In genomic region chr15:82970078-82970686, GRCh38 we compare ENCODE assay signal across 25 cellular contexts.
"Had no signal": no experiment of that assay in that cellular context is flagged by ENCODE, and none has a peak within 500 bp of the region (broad histone marks: within the 10 kb centered on the region; RNA-seq: fewer than 3 reads in every experiment).

No MANE protein-coding gene starts in this region.

- H3K36me3 ChIP-seq: ascending aorta, gastroesophageal sphincter, prostate gland, right atrium auricular region, suprapubic skin, tibial nerve had no signal

- H3K4me1 ChIP-seq: ascending aorta, gastroesophageal sphincter, prostate gland, suprapubic skin, tibial nerve had no signal

- H3K9me3 ChIP-seq: ascending aorta, gastroesophageal sphincter, prostate gland, right atrium auricular region, suprapubic skin, tibial nerve had no signal

- H3K27ac Mint-ChIP-seq: activated CD8-positive, alpha-beta T cell treated with anti-CD3 and anti-CD28 coated beads, Interleukin-2, amount 10 ng/mL, durations not matched to agents 7 days and 5 days; activated naive CD8-positive, alpha-beta T cell treated with anti-CD3 and anti-CD28 coated beads, Interleukin-2, amount 50 U/mL, for 24 hours; activated T-helper 1 cell treated with anti-CD3 and anti-CD28 coated beads, Interleukin-12 subunit alpha, Interleukin-12 subunit beta, Interleukin-2, Interleukin-4 antibody, amounts not matched to agents 30 ng/mL and 10 ng/mL and 1 ng/mL, durations not matched to agents 14 hours and 24 hours and 36 hours; natural killer cell treated with Interleukin-12 subunit alpha and Interleukin-12 subunit beta and Interleukin-15 and Interleukin-18, amount 100 ng/mL, for 72 hours; stimulated activated naive CD8-positive, alpha-beta T cell treated with anti-CD3 and anti-CD28 coated beads, Interleukin-15, Interleukin-2, amounts not matched to agents 100 ng/mL and 50 ng/mL, for 24 hours; T-cell had no signal

- H3K4me3 Mint-ChIP-seq: activated CD8-positive, alpha-beta T cell treated with anti-CD3 and anti-CD28 coated beads, Interleukin-2, amount 10 ng/mL, durations not matched to agents 7 days and 5 days; activated naive CD8-positive, alpha-beta T cell treated with anti-CD3 and anti-CD28 coated beads, Interleukin-2, amount 50 U/mL, for 24 hours; activated T-helper 1 cell treated with anti-CD3 and anti-CD28 coated beads, Interleukin-12 subunit alpha, Interleukin-12 subunit beta, Interleukin-2, Interleukin-4 antibody, amounts not matched to agents 30 ng/mL and 10 ng/mL and 1 ng/mL, durations not matched to agents 14 hours and 24 hours and 36 hours; natural killer cell treated with Interleukin-12 subunit alpha and Interleukin-12 subunit beta and Interleukin-15 and Interleukin-18, amount 100 ng/mL, for 72 hours; stimulated activated naive CD8-positive, alpha-beta T cell treated with anti-CD3 and anti-CD28 coated beads, Interleukin-15, Interleukin-2, amounts not matched to agents 100 ng/mL and 50 ng/mL, for 24 hours; T-cell had no signal

- FAIRE-seq: endothelial cell of umbilical vein, TTC549, urothelium cell line had no signal

- ATAC-seq: activated CD8-positive, alpha-beta T cell treated with anti-CD3 and anti-CD28 coated beads, Interleukin-2, amount 10 ng/mL, durations not matched to agents 7 days and 5 days; activated naive CD8-positive, alpha-beta T cell treated with anti-CD3 and anti-CD28 coated beads, Interleukin-2, amount 50 U/mL, for 24 hours; esophagus mucosa; gastroesophageal sphincter; natural killer cell treated with Interleukin-12 subunit alpha and Interleukin-12 subunit beta and Interleukin-15 and Interleukin-18, amount 100 ng/mL, for 72 hours; T-cell had no signal

- H3K27ac ChIP-seq: ascending aorta, gastroesophageal sphincter, prostate gland, skin epidermis, suprapubic skin, tibial nerve had no signal

- H3K36me3 Mint-ChIP-seq: natural killer cell treated with Interleukin-12 subunit alpha and Interleukin-12 subunit beta and Interleukin-15 and Interleukin-18, amount 100 ng/mL, for 72 hours; T-cell had no signal

- H3K27me3 ChIP-seq: ascending aorta, gastroesophageal sphincter, right atrium auricular region, suprapubic skin, tibial nerve had no signal

- H3K9me3 Mint-ChIP-seq: activated naive CD8-positive, alpha-beta T cell treated with anti-CD3 and anti-CD28 coated beads, Interleukin-2, amount 50 U/mL, for 24 hours; activated T-helper 1 cell treated with anti-CD3 and anti-CD28 coated beads, Interleukin-12 subunit alpha, Interleukin-12 subunit beta, Interleukin-2, Interleukin-4 antibody, amounts not matched to agents 30 ng/mL and 10 ng/mL and 1 ng/mL, durations not matched to agents 14 hours and 24 hours and 36 hours; natural killer cell treated with Interleukin-12 subunit alpha and Interleukin-12 subunit beta and Interleukin-15 and Interleukin-18, amount 100 ng/mL, for 72 hours; stimulated activated naive CD8-positive, alpha-beta T cell treated with anti-CD3 and anti-CD28 coated beads, Interleukin-15, Interleukin-2, amounts not matched to agents 100 ng/mL and 50 ng/mL, for 24 hours; T-cell had no signal

- DNase-seq: activated CD4-positive, alpha-beta T cell treated with anti-CD3 and anti-CD28 coated beads for 1 hour; activated CD4-positive, alpha-beta T cell treated with anti-CD3 and anti-CD28 coated beads, Interleukin-2, amount 50 U/mL, for 1 hour; activated CD8-positive, alpha-beta T cell treated with anti-CD3 and anti-CD28 coated beads, Interleukin-2, amount 10 ng/mL, durations not matched to agents 7 days and 5 days; activated gamma-delta T cell; activated naive CD4-positive, alpha-beta T cell treated with anti-CD3 and anti-CD28 coated beads, Interleukin-2, amount 50 U/mL, for 16 hours; activated naive CD8-positive, alpha-beta T cell treated with anti-CD3 and anti-CD28 coated beads, Interleukin-2, amount 50 U/mL, for 24 hours; central memory CD4-positive, alpha-beta T cell; dermis blood vessel endothelial cell; effector memory CD4-positive, alpha-beta T cell; stimulated activated CD4-positive, alpha-beta T cell treated with anti-CD3 and anti-CD28 coated beads, Interleukin-1b, Interleukin-23, amount 100 ng/mL, for 48 hours; T-cell had no signal

- H3K4me3 ChIP-seq: ascending aorta, gastroesophageal sphincter, prostate gland, right atrium auricular region, skin epidermis, suprapubic skin, tibial nerve had no signal

- H3K27me3 Mint-ChIP-seq: activated naive CD8-positive, alpha-beta T cell treated with anti-CD3 and anti-CD28 coated beads, Interleukin-2, amount 50 U/mL, for 24 hours; natural killer cell treated with Interleukin-12 subunit alpha and Interleukin-12 subunit beta and Interleukin-15 and Interleukin-18, amount 100 ng/mL, for 72 hours; stimulated activated naive CD8-positive, alpha-beta T cell treated with anti-CD3 and anti-CD28 coated beads, Interleukin-15, Interleukin-2, amounts not matched to agents 100 ng/mL and 50 ng/mL, for 24 hours; T-cell had no signal
